Comparison of ENCODE assay signal across 1 cellular context in genomic region chr2:191434072-191434471, GRCh38.
TF ChIP-seq lines count a peak whose summit lies in the region.

No MANE protein-coding gene starts in this region.

TF ChIP-seq in K562, 482 proteins besides CTCF, POLR2A, EP300 and RAD21 (continued from another document):
- TF ChIP-seq, protein P1, sequence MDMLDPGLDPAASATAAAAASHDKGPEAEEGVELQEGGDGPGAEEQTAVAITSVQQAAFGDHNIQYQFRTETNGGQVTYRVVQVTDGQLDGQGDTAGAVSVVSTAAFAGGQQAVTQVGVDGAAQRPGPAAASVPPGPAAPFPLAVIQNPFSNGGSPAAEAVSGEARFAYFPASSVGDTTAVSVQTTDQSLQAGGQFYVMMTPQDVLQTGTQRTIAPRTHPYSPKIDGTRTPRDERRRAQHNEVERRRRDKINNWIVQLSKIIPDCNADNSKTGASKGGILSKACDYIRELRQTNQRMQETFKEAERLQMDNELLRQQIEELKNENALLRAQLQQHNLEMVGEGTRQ (CRISPR knock-in tag; IDR thresholded peaks at IDR 0.05) = no peak
- no peak for TF ChIP-seq ESRRB (CRISPR knock-in tag; IDR thresholded peaks at IDR 0.05; ENCODE audit: borderline replicate concordance)
